In the genomic region with DNA sequence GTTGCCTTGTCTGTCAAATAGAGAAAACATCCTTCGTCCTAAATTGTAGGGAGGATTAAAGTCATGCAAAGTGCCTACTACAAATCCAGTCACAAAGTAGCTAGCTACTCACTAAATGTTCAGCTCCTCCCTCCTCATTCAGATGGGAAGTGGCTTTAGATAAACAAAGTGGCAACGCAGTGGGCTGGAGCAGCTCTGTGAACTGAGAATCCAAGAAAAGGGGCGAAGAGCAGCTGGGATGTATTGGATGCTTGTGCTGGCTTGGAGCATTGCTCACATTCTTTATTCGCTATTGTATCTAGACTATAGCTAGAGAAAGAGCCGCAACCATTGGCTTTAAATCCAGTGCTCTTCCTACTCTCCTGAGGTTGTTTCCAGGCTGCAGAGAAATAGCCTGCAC, we compare ENCODE assay signal across 22 cellular contexts. TPM values are rescaled to one million over a fixed set of nuclear protein-coding genes. Genes with fewer than 3 reads are reported as not detected.
A peak's percentile ranks its signal among the peaks of the same experiment; 100 is the strongest.
DNase-seq lines count a peak whose midpoint lies in the region; ATAC-seq, FAIRE-seq and TF ChIP-seq lines count a peak whose summit lies in the region.
"Had no signal": no experiment of that assay in that cellular context is flagged by ENCODE, and none has a peak within 500 bp of the region (broad histone marks: within the 10 kb centered on the region; RNA-seq: fewer than 3 reads in every experiment).

No MANE protein-coding gene starts in this region.

- peak overlapping the region; percentile 78 for H3K27ac ChIP-seq in H1 (ENCODE audit: low read depth, low read length)
- H3K27ac ChIP-seq: HL-60 had no signal

- no peak overlapping the region for H4K8ac ChIP-seq in H1 (ENCODE audit: extremely low read depth, insufficient read depth, low read length)

- POLR2A ChIA-PET in H1 (lab: Charles Lee; ENCODE audit: partially characterized antibody), result interaction anchor here (0.8 to 8.4 kb wide), 6 partner anchors 9 to 683 kb away, joined by 3 to 78 read pairs (median 9); a partner anchor contains a TSS

- no peaks in the 10 kb centered on the region for H3K27me3 ChIP-seq in H1 (replicated peaks in 1 of 4; ENCODE audit: control insufficient read depth in 3 of 4, extremely low read depth in 1 of 4, insufficient read depth in 3 of 4, low read length in 3 of 4)

- no peaks in the 10 kb centered on the region for H3K4me1 Mint-ChIP-seq in Calu3 (ENCODE audit: low read depth, unreplicated experiment)

- CTCF ChIA-PET in H1 (lab: Charles Lee; ENCODE audit: partially characterized antibody) (interaction anchor here (2.9 to 24.4 kb wide), 4 partner anchors 10 to 29 kb away, joined by 16 to 658 read pairs (median 512); a partner anchor contains a TSS), Calu3 (lab: Charles Lee) (interaction anchor here (2.9 kb wide), 1 partner anchor 13 kb away, joined by 13 read pairs; no protein-coding TSS in a partner anchor)

- peak overlapping the region; percentile 32 to 36 for H3K4me2 ChIP-seq in H1 (ENCODE audit: insufficient read depth in 1 of 2, low read depth in 2 of 2, low read length in 2 of 2)

- H2BK20ac ChIP-seq in H1 (ENCODE audit: low read length), result peak overlapping the region; percentile 98; the same call in 1 of the 2 replicates

- no peak for TF ChIP-seq EP300 in H1 (IDR thresholded peaks at IDR 0.05; ENCODE audit: borderline replicate concordance in 1 of 2, low read depth in 2 of 2, low read length in 2 of 2)

- intact Hi-C loops in Right ventricle myocardium superior (cut with DNase I), result no loop called here
- intact Hi-C loops in cardiac septum (cut with DNase I), result no loop called here
- intact Hi-C loops in Calu3 (cut with micrococcal nuclease; ENCODE audit: unreplicated experiment), result no loop called here

- TF ChIP-seq POLR2A in H1 (IDR thresholded peaks at IDR 0.05; ENCODE audit: control extremely low read depth in 1 of 2, low read depth in 2 of 2, low read length in 2 of 2), result no peak

- peak overlapping the region; percentile 1 for H3K4ac ChIP-seq in H1 (replicated peaks; ENCODE audit: insufficient read length, low read depth, low read length)

- no peaks in the 10 kb centered on the region for H3K79me2 ChIP-seq in H1 (ENCODE audit: control insufficient read depth in 1 of 2, insufficient read depth in 2 of 2, low read length in 2 of 2)

- no peaks in the 10 kb centered on the region for H3K23me2 ChIP-seq in H1 (ENCODE audit: low read depth, low read length)

- no peak overlapping the region for H2AK5ac ChIP-seq in H1 (ENCODE audit: low read depth, low read length)

- H3K56ac ChIP-seq in H1 (replicated peaks; ENCODE audit: insufficient read length, low read depth, low read length), result no peak overlapping the region

- no peak overlapping the region for H3K27ac Mint-ChIP-seq in Calu3 (ENCODE audit: unreplicated experiment)
- H3K27ac Mint-ChIP-seq: CD8-positive, alpha-beta T cell had no signal

- peak overlapping the region; percentile 89 for H4K91ac ChIP-seq in H1 (replicated peaks; ENCODE audit: insufficient read length, low read length)

- no TSS peak for BruUV-seq in Calu3 (replicated peaks; lab: Mats Ljungman, UMichigan)

- H2BK12ac ChIP-seq in H1 (ENCODE audit: low read depth, low read length), result peak overlapping the region; percentile 55; the same call in 1 of the 2 replicates

- H3K27me3 Mint-ChIP-seq in Calu3 (ENCODE audit: unreplicated experiment), result peaks cover 51% of the 10 kb centered on the region

- H4K20me1 ChIP-seq in H1 (replicated peaks in 1 of 2; ENCODE audit: control insufficient read depth in 1 of 2, insufficient read depth in 2 of 2, low read length in 2 of 2), result no peaks in the 10 kb centered on the region

- ATAC-seq in Right ventricle myocardium superior (ENCODE audit: poor library complexity) (peak; percentile 32), HG02938 (IDR thresholded peaks at IDR 0.05; ENCODE audit: unreplicated experiment) (no peak)
- ATAC-seq: CD8-positive, alpha-beta T cell had no signal

- no peaks in the 10 kb centered on the region for H3K79me1 ChIP-seq in H1 (ENCODE audit: low read depth, low read length)

- peak overlapping the region; percentile 83 for H2BK5ac ChIP-seq in H1 (ENCODE audit: low read depth, low read length)

- TF ChIP-seq RAD21 in H1 (IDR thresholded peaks at IDR 0.05 in 1 of 2, conservative IDR thresholded peaks at IDR 0.05 in 1 of 2; ENCODE audit: low read depth in 2 of 2, low read length in 2 of 2), result no peak

- WGBS in H1 (ENCODE audit: extremely low coverage in 1 of 2, insufficient coverage in 1 of 2, insufficient read length in 1 of 2, insufficient replicate concordance in 2 of 2, low coverage in 1 of 2, low lambda C conversion rate in 2 of 2, missing lambda C conversion rate in 1 of 2), 2 experiments, result 16% methylated on average over 5 of the region's 5 CpGs; no CpG with 5 or more reads in 1 of the 2 experiments

- H2BK15ac ChIP-seq in H1 (ENCODE audit: low read length), result no peak overlapping the region

- peak overlapping the region; percentile 58 for H4K5ac ChIP-seq in H1 (ENCODE audit: insufficient read length, low read depth, low read length)

- FAIRE-seq in H1 (lab: Jason Lieb, UNC), result peak; percentile 83
- FAIRE-seq: HTR-8/SVneo had no signal

- no peak overlapping the region for H3K14ac ChIP-seq in H1 (ENCODE audit: insufficient read length)

- H3K36me3 ChIP-seq in H1 (ENCODE audit: control insufficient read depth in 2 of 4, insufficient read depth in 4 of 4, low read length in 3 of 4), result no peaks in the 10 kb centered on the region

- H3K9me3 Mint-ChIP-seq in Calu3 (ENCODE audit: low read depth, unreplicated experiment), result no peaks in the 10 kb centered on the region
- H3K9me3 Mint-ChIP-seq: CD8-positive, alpha-beta T cell had no signal

- H3K9ac ChIP-seq in H1 (replicated peaks in 1 of 4; ENCODE audit: extremely low read depth in 1 of 4, low read depth in 3 of 4, low read length in 3 of 4), result 0 out of 7 replicates have a peak overlapping the region, but pooled peaks of 1 of the 4 experiments have one; percentile 32

- peak overlapping the region; percentile 12 for H2BK120ac ChIP-seq in H1 (replicated peaks; ENCODE audit: low read depth, low read length)

- no peak overlapping the region for H3K4me3 Mint-ChIP-seq in Calu3 (ENCODE audit: low read depth, unreplicated experiment)
- H3K4me3 Mint-ChIP-seq: CD8-positive, alpha-beta T cell had no signal

- no peak overlapping the region for H3K23ac ChIP-seq in H1 (ENCODE audit: insufficient read length)

- DNase-seq in Right ventricle myocardium superior, result no peak
- DNase-seq in cardiac septum (ENCODE audit: low spot score), result no peak
- no peak for DNase-seq in H1 (ENCODE audit: low read depth in 1 of 2, low spot score in 2 of 2)
- peak; percentile 22 for DNase-seq in left kidney (ENCODE audit: low read depth, low spot score)
- DNase-seq in amniotic stem cell (lab: John Stamatoyannopoulos, UW), result no peak
- DNase-seq in Calu3, result no peak
- DNase-seq in DMS53 treated with DMSO at 0.1 percent for 48 hours (lab: John Stamatoyannopoulos, UW; ENCODE audit: unreplicated experiment), result no peak
- DNase-seq: 8988T; CD8-positive, alpha-beta T cell; KBM-7; NCI-H1436; NCI-H2029 treated with DMSO at 0.1 percent for 48 hours; NCI-H2171 treated with DMSO at 0.1 percent for 48 hours; NCI-H446 treated with DMSO at 0.1 percent for 48 hours; NCI-H748 treated with DMSO at 0.1 percent for 48 hours; RPMI8226 had no signal

- peak overlapping the region in 2 of 4 experiments; percentile 1 to 3; a peak in 2 of 8 replicates for H3K4me3 ChIP-seq in H1 (ENCODE audit: extremely low read depth in 1 of 4, insufficient read depth in 2 of 4, low read depth in 3 of 4, low read length in 4 of 4)

- TF ChIP-seq CTCF in H1 (IDR thresholded peaks at IDR 0.05; ENCODE audit: control extremely low read depth in 1 of 3, insufficient read depth in 1 of 3, low read depth in 1 of 3, low read length in 3 of 3), result no peak
- no peak for TF ChIP-seq CTCF in Calu3 (IDR thresholded peaks at IDR 0.05; ENCODE audit: unreplicated experiment)

- H3K36me3 Mint-ChIP-seq in Calu3 (ENCODE audit: insufficient read depth, unreplicated experiment), result no peaks in the 10 kb centered on the region
- H3K36me3 Mint-ChIP-seq: CD8-positive, alpha-beta T cell had no signal

- H3K4me1 ChIP-seq in H1 (replicated peaks in 1 of 4; ENCODE audit: control insufficient read depth in 3 of 4, insufficient read depth in 4 of 4, low read length in 3 of 4), result peaks cover 5 to 32% (median 24%) of the 10 kb centered on the region in 4 experiments; a peak in 5 of 7 replicates

- no peaks in the 10 kb centered on the region for H3K9me3 ChIP-seq in H1 (ENCODE audit: insufficient read depth in 2 of 2, low read depth in 1 of 2, low read length in 1 of 2)

- no peak overlapping the region for H3K18ac ChIP-seq in H1 (ENCODE audit: extremely low read depth, low read length)

- no peak overlapping the region for H2AFZ ChIP-seq in H1 (ENCODE audit: low read length)

RNA-seq across cellular contexts. Expression of a gene that starts 10.3 kb away (rescaled TPM):
- total RNA-seq in Right ventricle myocardium superior (10.3 TPM), cardiac septum (2.0 TPM), Calu3 (2022) (not detected in 2 replicates)
- total RNA-seq in H1 (2021; fragmentation: NEBNext Ultra II Directional; extraction: Animal tissue kit (Norgen Biotek cat#: 25700)), result 0.31 and 0.86 TPM in 2 replicates
- polyA plus RNA-seq in H1 (2011; rRNA removed), result 0.17 and 0.19 TPM in 2 replicates
- 0.43 TPM for polyA plus RNA-seq in H1 (2011; cell fraction: cytosol; rRNA removed)
- 0.36 TPM for polyA plus RNA-seq in H1 (2011; cell fraction: nucleus; rRNA removed)
- 0.19 to 0.36 TPM (median 0.33 TPM) in 4 replicates for polyA plus RNA-seq in H1 (2012, experiment 1 of 2)
- polyA plus RNA-seq in H1 (2012, experiment 2 of 2), result 0.28 TPM
- 0.26 TPM for polyA plus RNA-seq in H1 (2013, experiment 1 of 2)
- 0.35 TPM for polyA plus RNA-seq in H1 (2013, experiment 2 of 2)
- polyA minus RNA-seq in H1 (2011; rRNA and poly(A)+ RNA removed), result 0.07 and 0.47 TPM in 2 replicates
- not detected for polyA minus RNA-seq in H1 (2011; cell fraction: cytosol; rRNA and poly(A)+ RNA removed)
- 1.6 TPM for polyA minus RNA-seq in H1 (2011; cell fraction: nucleus; rRNA and poly(A)+ RNA removed)
- total RNA-seq: CD8-positive, alpha-beta T cell; Daoy; H4 had no signal
- polyA plus RNA-seq: BJ had no signal

RNA-seq across cellular contexts. Expression of a gene that starts 13.8 kb away (rescaled TPM):
- total RNA-seq in Right ventricle myocardium superior, result not detected
- total RNA-seq in cardiac septum, result not detected
- 1.2 TPM in 2 replicates for total RNA-seq in H1 (2021; fragmentation: NEBNext Ultra II Directional; extraction: Animal tissue kit (Norgen Biotek cat#: 25700))
- 0.85 and 1.0 TPM in 2 replicates for polyA plus RNA-seq in H1 (2011; rRNA removed)
- 1.4 TPM for polyA plus RNA-seq in H1 (2011; cell fraction: cytosol; rRNA removed)
- polyA plus RNA-seq in H1 (2011; cell fraction: nucleus; rRNA removed), result 1.7 TPM
- polyA plus RNA-seq in H1 (2012, experiment 1 of 2), result 0.64 to 1.1 TPM (median 0.75 TPM) in 4 replicates
- 0.43 TPM for polyA plus RNA-seq in H1 (2012, experiment 2 of 2)
- polyA plus RNA-seq in H1 (2013, experiment 1 of 2), result 0.63 TPM
- polyA plus RNA-seq in H1 (2013, experiment 2 of 2), result 0.68 TPM
- polyA minus RNA-seq in H1 (2011; rRNA and poly(A)+ RNA removed), result 0.63 and 0.98 TPM in 2 replicates
- 0.73 TPM for polyA minus RNA-seq in H1 (2011; cell fraction: cytosol; rRNA and poly(A)+ RNA removed)
- polyA minus RNA-seq in H1 (2011; cell fraction: nucleus; rRNA and poly(A)+ RNA removed), result 0.50 TPM
- total RNA-seq in Calu3 (2022), result 0.83 TPM in 1 of 2 replicates, not detected in the other
- total RNA-seq: CD8-positive, alpha-beta T cell; H4 had no signal

RNA-seq across cellular contexts. Expression of a gene that starts 34.2 kb away (rescaled TPM):
- total RNA-seq in Right ventricle myocardium superior (18.4 TPM), cardiac septum (29.5 TPM), Calu3 (2022) (35.3 and 42.2 TPM in 2 replicates)
- 67.8 and 75.9 TPM in 2 replicates for total RNA-seq in H1 (2021; fragmentation: NEBNext Ultra II Directional; extraction: Animal tissue kit (Norgen Biotek cat#: 25700))
- polyA plus RNA-seq in H1 (2011; rRNA removed), result 78.3 and 86.7 TPM in 2 replicates
- 59.9 TPM for polyA plus RNA-seq in H1 (2011; cell fraction: cytosol; rRNA removed)
- polyA plus RNA-seq in H1 (2011; cell fraction: nucleus; rRNA removed), result 315 TPM
- polyA plus RNA-seq in H1 (2012, experiment 1 of 2), result 55.4 to 76.8 TPM (median 71.2 TPM) in 4 replicates
- 19.6 TPM for polyA plus RNA-seq in H1 (2012, experiment 2 of 2)
- 58.3 TPM for polyA plus RNA-seq in H1 (2013, experiment 1 of 2)
- 52.1 TPM for polyA plus RNA-seq in H1 (2013, experiment 2 of 2)
- polyA minus RNA-seq in H1 (2011; rRNA and poly(A)+ RNA removed), result 73.3 and 88.3 TPM in 2 replicates
- 25.2 TPM for polyA minus RNA-seq in H1 (2011; cell fraction: cytosol; rRNA and poly(A)+ RNA removed)
- 118 TPM for polyA minus RNA-seq in H1 (2011; cell fraction: nucleus; rRNA and poly(A)+ RNA removed)

RNA-seq across cellular contexts. Expression of a gene that starts 56.1 kb away (rescaled TPM):
- total RNA-seq in Right ventricle myocardium superior (27.2 TPM), cardiac septum (40.4 TPM), Calu3 (2022) (57.9 and 119 TPM in 2 replicates)
- 6.5 and 9.6 TPM in 2 replicates for total RNA-seq in H1 (2021; fragmentation: NEBNext Ultra II Directional; extraction: Animal tissue kit (Norgen Biotek cat#: 25700))
- 8.9 and 11.7 TPM in 2 replicates for polyA plus RNA-seq in H1 (2011; rRNA removed)
- polyA plus RNA-seq in H1 (2011; cell fraction: cytosol; rRNA removed), result 13.2 TPM
- polyA plus RNA-seq in H1 (2011; cell fraction: nucleus; rRNA removed), result 32.8 TPM
- polyA plus RNA-seq in H1 (2012, experiment 1 of 2), result 7.1 to 15.9 TPM (median 12.2 TPM) in 4 replicates
- polyA plus RNA-seq in H1 (2012, experiment 2 of 2), result 9.8 TPM
- 21.2 TPM for polyA plus RNA-seq in H1 (2013, experiment 1 of 2)
- 21.4 TPM for polyA plus RNA-seq in H1 (2013, experiment 2 of 2)
- polyA minus RNA-seq in H1 (2011; rRNA and poly(A)+ RNA removed), result 3.5 and 4.5 TPM in 2 replicates
- polyA minus RNA-seq in H1 (2011; cell fraction: cytosol; rRNA and poly(A)+ RNA removed), result not detected
- polyA minus RNA-seq in H1 (2011; cell fraction: nucleus; rRNA and poly(A)+ RNA removed), result 7.2 TPM
